11 cellular contexts compared by ENCODE assay signal in genomic region chr11:59182457-59183151, GRCh38. TPM values are rescaled to one million over a fixed set of nuclear protein-coding genes. Genes with fewer than 3 reads are reported as not detected.
DNase-seq lines count a peak whose midpoint lies in the region; ATAC-seq, FAIRE-seq and TF ChIP-seq lines count a peak whose summit lies in the region.
"Had no signal": no experiment of that assay in that cellular context is flagged by ENCODE, and none has a peak within 500 bp of the region (broad histone marks: within the 10 kb centered on the region; RNA-seq: fewer than 3 reads in every experiment).

No MANE protein-coding gene starts in this region.

- no peaks in the 10 kb centered on the region for H4K20me1 ChIP-seq in PC-9 (ENCODE audit: insufficient read depth)
- H4K20me1 ChIP-seq in keratinocyte (ENCODE audit: control insufficient read depth, extremely low read depth, insufficient read depth, low read length) = no peaks in the 10 kb centered on the region

- TF ChIP-seq CTCF in PC-9 (conservative IDR thresholded peaks at IDR 0.05) (peak; percentile 71), keratinocyte (optimal IDR thresholded peaks at IDR 0.05 in 1 of 3, IDR thresholded peaks at IDR 0.05 in 1 of 3, conservative IDR thresholded peaks at IDR 0.05 in 1 of 3; ENCODE audit: extremely low read depth in 1 of 3, insufficient read depth in 2 of 3, low read length in 3 of 3) (peak; percentile 70 to 87 (median 80))

- H3K4me3 ChIP-seq in PC-9 (no peak overlapping the region), keratinocyte (ENCODE audit: control insufficient read depth in 2 of 3, extremely low read depth in 1 of 3, insufficient read depth in 2 of 3, low read depth in 1 of 3, low read length in 3 of 3) (no peak overlapping the region)
- H3K4me3 ChIP-seq: MG63 had no signal

- H3K9me2 ChIP-seq in PC-9 (ENCODE audit: insufficient read depth) = no peaks in the 10 kb centered on the region

- peaks cover 48% of the 10 kb centered on the region for H3K4me1 ChIP-seq in PC-9 (replicated peaks; ENCODE audit: insufficient read depth)
- H3K4me1 ChIP-seq in keratinocyte (ENCODE audit: control insufficient read depth, extremely low read depth, insufficient read depth, low read length) = no peaks in the 10 kb centered on the region

- H3K36me3 ChIP-seq in PC-9 (ENCODE audit: low read depth) (peaks cover 47% of the 10 kb centered on the region), keratinocyte (ENCODE audit: control insufficient read depth in 2 of 2, extremely low read depth in 1 of 2, insufficient read depth in 2 of 2, low read length in 2 of 2) (peaks cover 0 to 5% of the 10 kb centered on the region in 2 experiments)

- peaks cover 24% of the 10 kb centered on the region for H3F3A ChIP-seq in PC-9 (ENCODE audit: insufficient read depth, low read depth)

- TF ChIP-seq POLR2A in GM12892 (IDR thresholded peaks at IDR 0.05; ENCODE audit: low read depth, low read length) = no peak

- H2AFZ ChIP-seq in PC-9 (no peak overlapping the region), keratinocyte (ENCODE audit: control insufficient read depth, low read length) (no peak overlapping the region)

- peak; percentile 40 for DNase-seq in 8988T
- DNase-seq in GM12892 (ENCODE audit: insufficient read length) = peak; percentile 40
- peak in 1 of 2 experiments; percentile 55 for DNase-seq in PC-9
- no peak for DNase-seq in keratinocyte (ENCODE audit: low read depth, low spot score)
- no peak for DNase-seq in GM19239 (ENCODE audit: insufficient read length, low spot score)
- no peak for DNase-seq in NCI-H1092 (lab: John Stamatoyannopoulos, UW)
- DNase-seq: kidney glomerular epithelial cell, MG63, T-helper 9 cell had no signal

- no peak overlapping the region for H3K9ac ChIP-seq in keratinocyte (ENCODE audit: control insufficient read depth, extremely low read depth, insufficient read depth, low read length)

- H3K4me2 ChIP-seq in PC-9 (no peak overlapping the region), keratinocyte (ENCODE audit: control insufficient read depth, extremely low read depth, insufficient read depth, low read depth, low read length) (no peak overlapping the region)

- H3K27ac ChIP-seq in PC-9 (no peak overlapping the region), keratinocyte (ENCODE audit: control insufficient read depth, insufficient read depth, low read length) (no peak overlapping the region)

- CTCF ChIA-PET in PC-9 (lab: Charles Lee) = interaction anchor here (1.3 to 1.6 kb wide), 2 partner anchors 11 kb away, joined by 3 to 8 read pairs; partner anchors contain the start of gene DTX4

- BruUV-seq in PC-9 (replicated peaks; lab: Mats Ljungman, UMichigan) = no TSS peak

- FAIRE-seq in GM12892 (lab: Jason Lieb, UNC) = peak; percentile 77
- no peak for FAIRE-seq in keratinocyte (lab: Jason Lieb, UNC)
- FAIRE-seq in GM19239 (lab: Jason Lieb, UNC) = no peak

- dilution Hi-C loops in keratinocyte (cut with MboI; ENCODE audit: extremely low pct_ligation_motif_present, low sequenced_read_pairs) = no loop called here

- H3K79me2 ChIP-seq in PC-9 (ENCODE audit: low read depth) (peaks cover 93% of the 10 kb centered on the region), keratinocyte (ENCODE audit: control insufficient read depth, insufficient read depth, low read length) (no peaks in the 10 kb centered on the region)

- H3K27me3 ChIP-seq in PC-9 (ENCODE audit: insufficient read depth, low read depth) (no peaks in the 10 kb centered on the region), keratinocyte (ENCODE audit: control insufficient read depth, extremely low read depth, insufficient read depth, low read length) (no peaks in the 10 kb centered on the region)
- H3K27me3 ChIP-seq: MG63 had no signal

- H3K9me3 ChIP-seq in PC-9 (ENCODE audit: insufficient read depth, low read depth) (peaks cover 9% of the 10 kb centered on the region; the same call in 1 of the 2 replicates), keratinocyte (ENCODE audit: control insufficient read depth, low read depth, low read length) (peaks cover 2% of the 10 kb centered on the region)

- ATAC-seq in esophagus mucosa (no peak), GM18907 (IDR thresholded peaks at IDR 0.05; ENCODE audit: unreplicated experiment) (no peak)

- POLR2A ChIA-PET in PC-9 (lab: Charles Lee; ENCODE audit: unreplicated experiment) = no interaction called here

- intact Hi-C loops in PC-9 (cut with micrococcal nuclease; ENCODE audit: unreplicated experiment) = no loop called here

- no peaks in the 10 kb centered on the region for H3K9me1 ChIP-seq in keratinocyte (ENCODE audit: control insufficient read depth, extremely low read depth, insufficient read depth, low read length)

RNA-seq across cellular contexts. Expression of gene DTX4, which starts 10.7 kb away (rescaled TPM):
- 17.2 TPM for polyA plus RNA-seq in GM12892 (2012; ENCODE audit: missing spikeins)
- total RNA-seq in PC-9 (2021) (28.4 and 34.5 TPM in 2 replicates), esophagus mucosa (3.3 TPM)
- polyA plus RNA-seq in keratinocyte = 1.6 to 2.0 TPM (median 1.9 TPM) in 3 replicates
- 1.6 TPM for polyA plus RNA-seq in keratinocyte (2011; ENCODE audit: low read depth)
- polyA plus RNA-seq in keratinocyte (2011; cell fraction: cytosol; rRNA removed) = 2.4 and 3.2 TPM in 2 replicates
- polyA plus RNA-seq in keratinocyte (2011; cell fraction: nucleus; rRNA removed) = 9.2 and 9.8 TPM in 2 replicates
- polyA plus RNA-seq in keratinocyte (2012; ENCODE audit: low replicate concordance) = 3.6 and 6.0 TPM in 2 replicates
- 4.8 to 16.2 TPM (median 5.3 TPM) in 3 replicates for polyA minus RNA-seq in keratinocyte
- polyA minus RNA-seq in keratinocyte (2011; cell fraction: cytosol; rRNA and poly(A)+ RNA removed) = 6.1 TPM
- polyA minus RNA-seq in keratinocyte (2011; cell fraction: nucleus; rRNA and poly(A)+ RNA removed) = 4.6 and 6.5 TPM in 2 replicates

RNA-seq across cellular contexts. Expression of gene MPEG1, which starts 30.1 kb away (rescaled TPM):
- 2.6 TPM for polyA plus RNA-seq in GM12892 (2012; ENCODE audit: missing spikeins)
- total RNA-seq in PC-9 (2021) = not detected in 2 replicates
- not detected in 3 replicates for polyA plus RNA-seq in keratinocyte
- not detected for polyA plus RNA-seq in keratinocyte (2011; ENCODE audit: low read depth)
- not detected in 2 replicates for polyA plus RNA-seq in keratinocyte (2011; cell fraction: cytosol; rRNA removed)
- polyA plus RNA-seq in keratinocyte (2011; cell fraction: nucleus; rRNA removed) = not detected in 2 replicates
- not detected in 2 replicates for polyA plus RNA-seq in keratinocyte (2012; ENCODE audit: low replicate concordance)
- not detected in 3 replicates for polyA minus RNA-seq in keratinocyte
- polyA minus RNA-seq in keratinocyte (2011; cell fraction: cytosol; rRNA and poly(A)+ RNA removed) = not detected
- not detected in 2 replicates for polyA minus RNA-seq in keratinocyte (2011; cell fraction: nucleus; rRNA and poly(A)+ RNA removed)
- total RNA-seq in esophagus mucosa = 1.8 TPM

RNA-seq across cellular contexts. Expression of gene FAM111A, which starts 39.9 kb away (rescaled TPM):
- polyA plus RNA-seq in GM12892 (2012; ENCODE audit: missing spikeins) = 51.7 TPM
- total RNA-seq in PC-9 (2021) = 57.8 and 95.3 TPM in 2 replicates
- 15.9 to 21.0 TPM (median 18.1 TPM) in 3 replicates for polyA plus RNA-seq in keratinocyte
- polyA plus RNA-seq in keratinocyte (2011; ENCODE audit: low read depth) = 8.7 TPM
- polyA plus RNA-seq in keratinocyte (2011; cell fraction: cytosol; rRNA removed) = 6.4 and 17.5 TPM in 2 replicates
- polyA plus RNA-seq in keratinocyte (2011; cell fraction: nucleus; rRNA removed) = 29.7 and 35.6 TPM in 2 replicates
- polyA plus RNA-seq in keratinocyte (2012; ENCODE audit: low replicate concordance) = 10.5 and 13.5 TPM in 2 replicates
- polyA minus RNA-seq in keratinocyte = 6.6 to 20.5 TPM (median 9.4 TPM) in 3 replicates
- 8.4 TPM for polyA minus RNA-seq in keratinocyte (2011; cell fraction: cytosol; rRNA and poly(A)+ RNA removed)
- 10.1 and 17.4 TPM in 2 replicates for polyA minus RNA-seq in keratinocyte (2011; cell fraction: nucleus; rRNA and poly(A)+ RNA removed)
- 7.5 TPM for total RNA-seq in esophagus mucosa

Comparison
In these comparisons a context has a peak if more than half of its experiments do, and no peak if none do; other contexts are left out.
1. DNase-seq: peak in 8988T (single experiment) and GM12892 (single experiment); none in keratinocyte (single experiment), GM19239 (single experiment) and NCI-H1092 (single experiment).